8 cellular contexts compared by ENCODE assay signal in genomic region chr3:71875461-71875947, GRCh38.
DNase-seq lines count a peak whose midpoint lies in the region; ATAC-seq and TF ChIP-seq lines count a peak whose summit lies in the region.

No MANE protein-coding gene starts in this region.

- peak; percentile 91 to 97 for ATAC-seq in upper lobe of left lung (ENCODE audit: low FRiP score in 2 of 2)

- H4K20me1 ChIP-seq in Karpas-422 (ENCODE audit: insufficient read depth, low read depth, low read length), result 0 out of 2 replicates have a peak, but pooled peaks cover 6% of the 10 kb centered on the region

- H3K9me3 ChIP-seq in Karpas-422 (ENCODE audit: low read length), result no peaks in the 10 kb centered on the region
- H3K9me3 ChIP-seq in SK-N-MC (ENCODE audit: low read depth, low read length), result no peaks in the 10 kb centered on the region
- H3K9me3 ChIP-seq in trophoblast cell (ENCODE audit: insufficient read depth, low read depth, low read length), result no peaks in the 10 kb centered on the region
- H3K9me3 ChIP-seq in upper lobe of left lung, result no peaks in the 10 kb centered on the region

- CTCF ChIA-PET in GM10248 (lab: Yijun Ruan, JAX), result interaction anchor here (0.6 to 3.9 kb wide), 84 partner anchors 9 to 1805 kb away, joined by 3 to 28 read pairs (median 4); no protein-coding TSS in a partner anchor
- CTCF ChIA-PET in activated naive CD4-positive, alpha-beta T cell treated with anti-CD3 and anti-CD28 coated beads, Interleukin-2, amount 10 ng/mL, durations not matched to agents 7 days and 5 days (lab: Charles Lee), result interaction anchor here (0.6 to 5.0 kb wide), 30 partner anchors 9 to 1211 kb away, joined by 3 to 63 read pairs (median 3); no protein-coding TSS in a partner anchor

- H3K4me1 Mint-ChIP-seq in activated naive CD4-positive, alpha-beta T cell treated with anti-CD3 and anti-CD28 coated beads, Interleukin-2, amount 10 ng/mL, durations not matched to agents 7 days and 5 days, result peaks cover 21% of the 10 kb centered on the region

- H3K27ac Mint-ChIP-seq in activated naive CD4-positive, alpha-beta T cell treated with anti-CD3 and anti-CD28 coated beads, Interleukin-2, amount 10 ng/mL, durations not matched to agents 7 days and 5 days, result no peak overlapping the region

- H2AFZ ChIP-seq in Karpas-422 (ENCODE audit: low read length) (no peak overlapping the region), trophoblast cell (ENCODE audit: insufficient read depth, low read length, poor library complexity) (no peak overlapping the region)

- H2BK5ac ChIP-seq in trophoblast cell (ENCODE audit: low read depth, low read length, poor library complexity), result no peak overlapping the region

- H3K4me3 Mint-ChIP-seq in activated naive CD4-positive, alpha-beta T cell treated with anti-CD3 and anti-CD28 coated beads, Interleukin-2, amount 10 ng/mL, durations not matched to agents 7 days and 5 days, result no peak overlapping the region

- H4K12ac ChIP-seq in trophoblast cell (ENCODE audit: low read depth, low read length), result no peak overlapping the region

- no peak overlapping the region for H3K4me3 ChIP-seq in Karpas-422 (ENCODE audit: low read length)
- no peak overlapping the region for H3K4me3 ChIP-seq in SK-N-MC
- H3K4me3 ChIP-seq in trophoblast cell (ENCODE audit: low read depth, low read length), result no peak overlapping the region
- no peak overlapping the region for H3K4me3 ChIP-seq in upper lobe of left lung

- H3K9me3 Mint-ChIP-seq in activated naive CD4-positive, alpha-beta T cell treated with anti-CD3 and anti-CD28 coated beads, Interleukin-2, amount 10 ng/mL, durations not matched to agents 7 days and 5 days, result no peaks in the 10 kb centered on the region

- H3K9ac ChIP-seq in Karpas-422 (ENCODE audit: low read length) (no peak overlapping the region), SK-N-MC (ENCODE audit: insufficient read length) (no peak overlapping the region), trophoblast cell (ENCODE audit: low read length) (no peak overlapping the region)

- H3K4ac ChIP-seq in trophoblast cell (ENCODE audit: low read depth, low read length), result no peak overlapping the region

- no peak overlapping the region for H3K4me2 ChIP-seq in Karpas-422 (ENCODE audit: low read depth, low read length, poor library complexity, severe bottlenecking)
- peak overlapping the region; percentile 14 for H3K4me2 ChIP-seq in trophoblast cell (ENCODE audit: low read length)

- H3K18ac ChIP-seq in trophoblast cell (ENCODE audit: low read length), result no peak overlapping the region

- POLR2A ChIA-PET in GM10248 (lab: Yijun Ruan, JAX), result no interaction called here

- H4K91ac ChIP-seq in trophoblast cell (ENCODE audit: low read depth, low read length), result no peak overlapping the region

- peaks cover 17% of the 10 kb centered on the region for H3K79me1 ChIP-seq in trophoblast cell (ENCODE audit: low read length)

- H3K27ac ChIP-seq in Karpas-422 (ENCODE audit: low read length) (no peak overlapping the region), SK-N-MC (no peak overlapping the region), trophoblast cell (ENCODE audit: low read depth, low read length) (peak overlapping the region; percentile 50), upper lobe of left lung (no peak overlapping the region)

- DNase-seq in GM10248 (ENCODE audit: extremely low spot score), result peak; percentile 75
- DNase-seq in H4 (ENCODE audit: low spot score), result peak; percentile 57
- DNase-seq in Karpas-422, result peak; percentile 89
- peak; percentile 5 for DNase-seq in SK-N-MC (ENCODE audit: low read depth, low spot score)
- peak; percentile 85 for DNase-seq in activated naive CD4-positive, alpha-beta T cell treated with anti-CD3 and anti-CD28 coated beads, Interleukin-2, amount 10 ng/mL, durations not matched to agents 7 days and 5 days
- DNase-seq in glomerular endothelial cell (ENCODE audit: extremely low read depth, low read depth, low spot score), result peak; percentile 33
- DNase-seq in trophoblast cell, result peak; percentile 82 to 92
- DNase-seq in upper lobe of left lung, result peak; percentile 14 to 79

- H3K36me3 ChIP-seq in Karpas-422 (ENCODE audit: insufficient read depth, low read length), result no peaks in the 10 kb centered on the region
- no peaks in the 10 kb centered on the region for H3K36me3 ChIP-seq in SK-N-MC (ENCODE audit: insufficient read depth, low read length)
- H3K36me3 ChIP-seq in trophoblast cell (ENCODE audit: control insufficient read depth in 1 of 2, insufficient read depth in 2 of 2, low read length in 2 of 2), result no peaks in the 10 kb centered on the region
- no peaks in the 10 kb centered on the region for H3K36me3 ChIP-seq in upper lobe of left lung

- TF ChIP-seq EP300 in upper lobe of left lung (IDR thresholded peaks at IDR 0.05), result no peak

- no peak for TF ChIP-seq POLR2A in upper lobe of left lung (IDR thresholded peaks at IDR 0.05)

- no peaks in the 10 kb centered on the region for H3K27me3 ChIP-seq in Karpas-422 (ENCODE audit: low read length)
- H3K27me3 ChIP-seq in trophoblast cell (ENCODE audit: insufficient read depth, low read length), result no peaks in the 10 kb centered on the region
- no peaks in the 10 kb centered on the region for H3K27me3 ChIP-seq in upper lobe of left lung

- no peak overlapping the region for H3K23ac ChIP-seq in trophoblast cell (ENCODE audit: low read length)

- H3K36me3 Mint-ChIP-seq in activated naive CD4-positive, alpha-beta T cell treated with anti-CD3 and anti-CD28 coated beads, Interleukin-2, amount 10 ng/mL, durations not matched to agents 7 days and 5 days, result no peaks in the 10 kb centered on the region

- H2BK120ac ChIP-seq in trophoblast cell (ENCODE audit: insufficient read depth, low read length, poor library complexity), result no peak overlapping the region

- no peak overlapping the region for H4K8ac ChIP-seq in trophoblast cell (ENCODE audit: low read depth, low read length)

- TF ChIP-seq CTCF in GM10248 (IDR thresholded peaks at IDR 0.05; ENCODE audit: control extremely low read depth, extremely low read depth, low read depth, missing control alignments) (peak; percentile 93), upper lobe of left lung (IDR thresholded peaks at IDR 0.05) (peak; percentile 74 to 88 (median 82))

- H3K9me2 ChIP-seq in Karpas-422 (replicated peaks; ENCODE audit: insufficient read depth, low read length), result no peaks in the 10 kb centered on the region

- H3K27me3 Mint-ChIP-seq in activated naive CD4-positive, alpha-beta T cell treated with anti-CD3 and anti-CD28 coated beads, Interleukin-2, amount 10 ng/mL, durations not matched to agents 7 days and 5 days, result no peaks in the 10 kb centered on the region

- H3K14ac ChIP-seq in trophoblast cell (ENCODE audit: low read length), result no peak overlapping the region

- no peak overlapping the region for H2BK12ac ChIP-seq in trophoblast cell (ENCODE audit: low read length)

- H2AK5ac ChIP-seq in trophoblast cell (ENCODE audit: low read length), result no peak overlapping the region

- no CpG with 5 or more reads among the region's 4 CpGs for WGBS in trophoblast cell (ENCODE audit: extremely low coverage, insufficient coverage, insufficient read length)
- 23 to 30% methylated on average over 4 of the region's 4 CpGs for WGBS in upper lobe of left lung, 2 donors

- H3K79me2 ChIP-seq in Karpas-422 (ENCODE audit: low read length) (no peaks in the 10 kb centered on the region), trophoblast cell (ENCODE audit: control insufficient read depth, insufficient read depth, low read length, poor library complexity) (peaks cover 2% of the 10 kb centered on the region)

- H3K4me1 ChIP-seq in Karpas-422 (ENCODE audit: low read length) (peaks cover 3% of the 10 kb centered on the region), trophoblast cell (ENCODE audit: control insufficient read depth in 1 of 2, insufficient read depth in 2 of 2, low read length in 2 of 2) (peaks cover 15 to 30% of the 10 kb centered on the region in 2 experiments), upper lobe of left lung (peaks cover 0 to 12% (median 2%) of the 10 kb centered on the region in 4 donors)

Comparison
In these comparisons a context has a peak if more than half of its experiments do, and no peak if none do; other contexts are left out.
1. DNase-seq: peak in every context shown above with its lines; median percentile 89 in Karpas-422; 87 in trophoblast cell; 85 in activated naive CD4-positive, alpha-beta T cell treated with anti-CD3 and anti-CD28 coated beads, Interleukin-2, amount 10 ng/mL, durations not matched to agents 7 days and 5 days; 75 in GM10248; 57 in H4; 46 in upper lobe of left lung; 33 in glomerular endothelial cell; 5 in SK-N-MC.